In the genomic region with DNA sequence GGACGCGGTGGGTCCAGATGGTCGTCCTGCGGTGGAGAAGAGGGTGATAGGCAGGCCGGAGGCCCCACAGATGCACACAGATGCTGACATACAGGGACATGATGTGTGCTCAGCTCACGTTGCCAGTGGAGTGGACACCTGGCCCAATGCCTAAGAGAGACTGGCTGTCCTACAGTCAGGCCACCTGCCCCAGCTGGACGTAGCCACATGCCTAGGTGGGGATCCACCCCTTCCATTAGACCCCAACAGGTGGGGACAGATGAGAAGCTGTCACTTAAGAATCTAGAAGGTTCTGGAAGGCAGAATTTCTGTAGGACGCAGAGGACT, we compare ENCODE assay signal across 19 cellular contexts.
A peak's percentile ranks its signal among the peaks of the same experiment; 100 is the strongest.
DNase-seq lines count a peak whose midpoint lies in the region; ATAC-seq and TF ChIP-seq lines count a peak whose summit lies in the region.
"Had no signal": no experiment of that assay in that cellular context is flagged by ENCODE, and none has a peak within 500 bp of the region (broad histone marks: within the 10 kb centered on the region; RNA-seq: fewer than 3 reads in every experiment).

No MANE protein-coding gene starts in this region.

- no peak overlapping the region for H3K23ac ChIP-seq in IMR-90 (ENCODE audit: low read depth, low read length)

- H2BK5ac ChIP-seq in IMR-90 (ENCODE audit: low read depth, low read length, poor library complexity, severe bottlenecking), result no peak overlapping the region

- CTCF ChIA-PET in IMR-90 (lab: Yijun Ruan, JAX) (no interaction called here), WTC11 (lab: Charles Lee) (interaction anchor here (0.9 kb wide), 1 partner anchor 289 kb away, joined by 4 read pairs; no protein-coding TSS in a partner anchor)

- H3K56ac ChIP-seq in IMR-90 (ENCODE audit: extremely low read depth, insufficient read depth, low read length), result no peak overlapping the region

- H3K36me3 Mint-ChIP-seq in WTC11, result peaks cover 49% of the 10 kb centered on the region

- in situ Hi-C loops in IMR-90 (cut with MboI; ENCODE audit: low sequenced_read_pairs), result no loop called here

- H3K4me1 ChIP-seq in IMR-90 (ENCODE audit: control insufficient read depth, insufficient read depth, low read length) (no peaks in the 10 kb centered on the region), sigmoid colon (no peaks in the 10 kb centered on the region)
- H3K4me1 ChIP-seq: BE2C had no signal

- no peak overlapping the region for H3K4me2 ChIP-seq in IMR-90 (ENCODE audit: low read depth, low read length)
- H3K4me2 ChIP-seq: GM23338, SK-N-SH had no signal

- dilution Hi-C loops in IMR-90 (cut with HindIII; ENCODE audit: low sequenced_read_pairs, unreplicated experiment), result no loop called here

- no peak overlapping the region for H2BK20ac ChIP-seq in IMR-90 (ENCODE audit: low read depth, low read length)

- H3K9me3 Mint-ChIP-seq in WTC11, result peaks cover 37% of the 10 kb centered on the region

- no peak overlapping the region for H2AK5ac ChIP-seq in IMR-90 (ENCODE audit: low read depth, low read length)

- H3K14ac ChIP-seq in IMR-90 (replicated peaks; ENCODE audit: low read depth, low read length), result no peak overlapping the region

- 96% methylated on average over 5 of the region's 8 CpGs; no CpG with 5 or more reads in 1 of the 2 experiments for WGBS in IMR-90 (ENCODE audit: extremely low coverage in 2 of 2, insufficient read length in 1 of 2), 2 experiments
- 92 to 94% methylated on average over 8 of the region's 8 CpGs for WGBS in sigmoid colon, 2 donors

- intact Hi-C loops in IMR-90 (cut with micrococcal nuclease) (no loop called here), sigmoid colon (cut with DNase I) (no loop called here)

- H3K36me3 ChIP-seq in IMR-90 (ENCODE audit: control insufficient read depth, insufficient read depth, low read length) (peaks cover 5% of the 10 kb centered on the region), sigmoid colon (no peaks in the 10 kb centered on the region)
- H3K36me3 ChIP-seq: BE2C, MG63 had no signal

- POLR2A ChIA-PET in IMR-90 (lab: Charles Lee; ENCODE audit: unreplicated experiment) (no interaction called here), WTC11 (lab: Charles Lee) (no interaction called here)

- no peak overlapping the region for H4K91ac ChIP-seq in IMR-90 (ENCODE audit: insufficient read depth, low read depth, low read length)

- no peak overlapping the region for H3K4me3 ChIP-seq in IMR-90 (ENCODE audit: insufficient read depth, low read depth, low read length)
- H3K4me3 ChIP-seq in sigmoid colon, result no peak overlapping the region
- H3K4me3 ChIP-seq: GM12878, GM23338, MG63 had no signal

- peaks cover 4% of the 10 kb centered on the region for H3K9me1 ChIP-seq in IMR-90 (ENCODE audit: insufficient read depth, low read length)

- H2BK15ac ChIP-seq in IMR-90 (ENCODE audit: low read depth, low read length), result no peak overlapping the region

- no peak for DNase-seq in IMR-90
- DNase-seq in WTC11 (ENCODE audit: low spot score), result peak; percentile 3
- peak; percentile 72 for DNase-seq in mesenteric fat pad (ENCODE audit: low spot score)
- DNase-seq in sigmoid colon, result peak; percentile 53
- DNase-seq: BE2C, DMS79 treated with DMSO at 0.1 percent for 48 hours, HCEC 1CT, MG63, NCI-H1417, NCI-H187, NCI-H446 treated with DMSO at 0.1 percent for 48 hours, NCI-H69, SIG-M5, SK-N-SH had no signal

- TF ChIP-seq CTCF in IMR-90 (conservative IDR thresholded peaks at IDR 0.05; ENCODE audit: low read depth, low read length) (no peak), WTC11 (IDR thresholded peaks at IDR 0.05) (no peak), sigmoid colon (IDR thresholded peaks at IDR 0.05) (no peak)

- no peak for TF ChIP-seq POLR2A in IMR-90 (IDR thresholded peaks at IDR 0.05; ENCODE audit: low read depth, low read length)
- TF ChIP-seq POLR2A in sigmoid colon (IDR thresholded peaks at IDR 0.05), result no peak

- no peak for TF ChIP-seq RAD21 in IMR-90 (IDR thresholded peaks at IDR 0.05; ENCODE audit: low read length)

- no peak for ATAC-seq in IMR-90 (ENCODE audit: low read depth)
- no peak for ATAC-seq in WTC11
- ATAC-seq in HG02884 (IDR thresholded peaks at IDR 0.05; ENCODE audit: unreplicated experiment), result no peak
- ATAC-seq in HG03460 (IDR thresholded peaks at IDR 0.05; ENCODE audit: unreplicated experiment), result no peak
- no peak for ATAC-seq in HG02970 (IDR thresholded peaks at IDR 0.05; ENCODE audit: low FRiP score, unreplicated experiment)
- ATAC-seq: GM12878, GM23338 had no signal

- H2AFZ ChIP-seq in IMR-90 (replicated peaks; ENCODE audit: low read length, poor library complexity), result no peak overlapping the region
- H2AFZ ChIP-seq: GM23338 had no signal

- H3K27me3 ChIP-seq in IMR-90 (ENCODE audit: control insufficient read depth, insufficient read depth, low read length), result no peaks in the 10 kb centered on the region
- H3K27me3 ChIP-seq in sigmoid colon, result no peaks in the 10 kb centered on the region
- H3K27me3 ChIP-seq: BE2C, MG63 had no signal

- BruUV-seq in IMR-90 (replicated peaks; lab: Mats Ljungman, UMichigan), result no TSS peak

- H3K9me3 ChIP-seq in IMR-90 (ENCODE audit: control insufficient read depth, insufficient read depth, low read length) (peaks cover 4% of the 10 kb centered on the region; the same call in 1 of the 2 replicates), sigmoid colon (peaks cover 0 to 2% (median under 1%) of the 10 kb centered on the region in 4 donors)
- H3K9me3 ChIP-seq: SK-N-SH had no signal

- H4K20me1 ChIP-seq in IMR-90 (ENCODE audit: insufficient read depth, low read length), result no peaks in the 10 kb centered on the region

- H3K9ac ChIP-seq in IMR-90 (ENCODE audit: low read depth, low read length), result no peak overlapping the region
- H3K9ac ChIP-seq: SK-N-SH had no signal

- no peak overlapping the region for H2BK120ac ChIP-seq in IMR-90 (ENCODE audit: low read depth, low read length)

- H3K27ac Mint-ChIP-seq in WTC11, result no peak overlapping the region
- H3K27ac Mint-ChIP-seq: GM23338 had no signal

- no peak for TF ChIP-seq EP300 in sigmoid colon (IDR thresholded peaks at IDR 0.05)

- no peak overlapping the region for H3K18ac ChIP-seq in IMR-90 (ENCODE audit: low read depth, low read length)

- H3K4me3 Mint-ChIP-seq in WTC11, result no peak overlapping the region
- H3K4me3 Mint-ChIP-seq: GM23338 had no signal

- H3K79me1 ChIP-seq in IMR-90 (ENCODE audit: low read depth in 1 of 2, low read length in 2 of 2), result no peaks in the 10 kb centered on the region

- H3K27ac ChIP-seq in IMR-90 (ENCODE audit: insufficient read depth, low read length) (no peak overlapping the region), sigmoid colon (no peak overlapping the region)

- H2AK9ac ChIP-seq in IMR-90 (replicated peaks; ENCODE audit: low read depth, low read length, poor library complexity), result peak overlapping the region; percentile 50

- no peak overlapping the region for H3K4ac ChIP-seq in IMR-90 (ENCODE audit: low read depth, low read length)

- peaks cover 8% of the 10 kb centered on the region; the same call in 1 of the 2 replicates for H3K27me3 Mint-ChIP-seq in WTC11 (ENCODE audit: low read depth)

- H3K4me1 Mint-ChIP-seq in WTC11, result no peaks in the 10 kb centered on the region
- H3K4me1 Mint-ChIP-seq: GM23338 had no signal

- no peak overlapping the region for H4K5ac ChIP-seq in IMR-90 (ENCODE audit: low read depth, low read length)

- no peak overlapping the region for H4K8ac ChIP-seq in IMR-90 (ENCODE audit: low read depth in 2 of 2, low read length in 2 of 2)

TF ChIP-seq in IMR-90, 13 proteins besides CTCF, POLR2A, EP300 and RAD21:
- no peak for TF ChIP-seq MAZ (IDR thresholded peaks at IDR 0.05; ENCODE audit: borderline replicate concordance, low read depth, low read length)
- no peak for TF ChIP-seq NFE2L2 (IDR thresholded peaks at IDR 0.05; ENCODE audit: low read depth, low read length)
- no peak for TF ChIP-seq RFX5 (IDR thresholded peaks at IDR 0.05; ENCODE audit: low read depth, low read length)
- no peak for TF ChIP-seq RCOR1 (IDR thresholded peaks at IDR 0.05; ENCODE audit: insufficient replicate concordance, low read length)
- no peak for TF ChIP-seq SMC3 (IDR thresholded peaks at IDR 0.05; ENCODE audit: low read depth, low read length)
- TF ChIP-seq CEBPB (IDR thresholded peaks at IDR 0.05; ENCODE audit: low read depth, low read length), result no peak
- no peak for TF ChIP-seq FOS (IDR thresholded peaks at IDR 0.05; ENCODE audit: low read depth, low read length)
- TF ChIP-seq MAFK (IDR thresholded peaks at IDR 0.05; ENCODE audit: low read depth, low read length), result no peak
- no peak for TF ChIP-seq CHD1 (IDR thresholded peaks at IDR 0.05; ENCODE audit: low read depth, low read length)
- TF ChIP-seq, protein P1, sequence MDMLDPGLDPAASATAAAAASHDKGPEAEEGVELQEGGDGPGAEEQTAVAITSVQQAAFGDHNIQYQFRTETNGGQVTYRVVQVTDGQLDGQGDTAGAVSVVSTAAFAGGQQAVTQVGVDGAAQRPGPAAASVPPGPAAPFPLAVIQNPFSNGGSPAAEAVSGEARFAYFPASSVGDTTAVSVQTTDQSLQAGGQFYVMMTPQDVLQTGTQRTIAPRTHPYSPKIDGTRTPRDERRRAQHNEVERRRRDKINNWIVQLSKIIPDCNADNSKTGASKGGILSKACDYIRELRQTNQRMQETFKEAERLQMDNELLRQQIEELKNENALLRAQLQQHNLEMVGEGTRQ (IDR thresholded peaks at IDR 0.05; ENCODE audit: low read depth, low read length), result no peak

TF ChIP-seq in WTC11, 78 proteins besides CTCF, POLR2A, EP300 and RAD21 (continues in another document):
- no peak for TF ChIP-seq EMX1 (CRISPR knock-in tag; IDR thresholded peaks at IDR 0.05)
- TF ChIP-seq SP1 (CRISPR knock-in tag; conservative IDR thresholded peaks at IDR 0.05), result no peak
